ENCODE assay signal across 1 cellular context in the genomic region with DNA sequence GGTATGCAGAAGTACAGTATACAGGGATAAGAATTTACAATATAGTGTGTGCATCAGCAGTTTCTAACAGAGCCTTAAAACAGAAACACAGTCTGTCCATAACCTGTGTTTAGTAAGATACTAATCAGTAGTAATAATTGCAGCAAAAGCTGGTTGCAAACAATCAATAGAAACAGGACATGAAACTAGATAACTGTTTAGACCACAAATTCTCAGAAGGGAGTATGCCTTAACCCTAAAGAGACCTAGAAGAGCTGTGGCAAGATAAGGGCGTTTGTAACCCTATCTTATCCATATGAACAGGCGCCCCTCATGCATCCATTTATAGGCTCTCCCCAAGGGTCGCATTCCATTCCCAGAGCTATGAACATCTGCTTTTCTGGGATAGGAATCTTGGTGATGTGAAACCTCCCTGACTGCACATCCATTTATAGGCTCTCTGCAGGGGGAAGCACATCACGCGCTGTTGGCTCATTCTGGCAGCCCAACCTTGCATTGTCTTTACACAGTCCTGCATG.
TF ChIP-seq lines count a peak whose summit lies in the region.
"Not testable (repeated sequence)": the region's sequence is repeated elsewhere in the genome, so short reads cannot be mapped to it uniquely, and the experiment has no call there.

No MANE protein-coding gene starts in this region.

TF ChIP-seq in K562, 482 proteins besides CTCF, POLR2A, EP300 and RAD21 (continued from another document and continues in another):
- peak; percentile 84; the same call in 1 of the 2 replicates for TF ChIP-seq ZBTB2 (IDR thresholded peaks at IDR 0.05)
- peak in 1 of 2 experiments; percentile 95; a peak in 2 of 4 replicates for TF ChIP-seq MLLT1 (IDR thresholded peaks at IDR 0.05)
- TF ChIP-seq, protein P1, sequence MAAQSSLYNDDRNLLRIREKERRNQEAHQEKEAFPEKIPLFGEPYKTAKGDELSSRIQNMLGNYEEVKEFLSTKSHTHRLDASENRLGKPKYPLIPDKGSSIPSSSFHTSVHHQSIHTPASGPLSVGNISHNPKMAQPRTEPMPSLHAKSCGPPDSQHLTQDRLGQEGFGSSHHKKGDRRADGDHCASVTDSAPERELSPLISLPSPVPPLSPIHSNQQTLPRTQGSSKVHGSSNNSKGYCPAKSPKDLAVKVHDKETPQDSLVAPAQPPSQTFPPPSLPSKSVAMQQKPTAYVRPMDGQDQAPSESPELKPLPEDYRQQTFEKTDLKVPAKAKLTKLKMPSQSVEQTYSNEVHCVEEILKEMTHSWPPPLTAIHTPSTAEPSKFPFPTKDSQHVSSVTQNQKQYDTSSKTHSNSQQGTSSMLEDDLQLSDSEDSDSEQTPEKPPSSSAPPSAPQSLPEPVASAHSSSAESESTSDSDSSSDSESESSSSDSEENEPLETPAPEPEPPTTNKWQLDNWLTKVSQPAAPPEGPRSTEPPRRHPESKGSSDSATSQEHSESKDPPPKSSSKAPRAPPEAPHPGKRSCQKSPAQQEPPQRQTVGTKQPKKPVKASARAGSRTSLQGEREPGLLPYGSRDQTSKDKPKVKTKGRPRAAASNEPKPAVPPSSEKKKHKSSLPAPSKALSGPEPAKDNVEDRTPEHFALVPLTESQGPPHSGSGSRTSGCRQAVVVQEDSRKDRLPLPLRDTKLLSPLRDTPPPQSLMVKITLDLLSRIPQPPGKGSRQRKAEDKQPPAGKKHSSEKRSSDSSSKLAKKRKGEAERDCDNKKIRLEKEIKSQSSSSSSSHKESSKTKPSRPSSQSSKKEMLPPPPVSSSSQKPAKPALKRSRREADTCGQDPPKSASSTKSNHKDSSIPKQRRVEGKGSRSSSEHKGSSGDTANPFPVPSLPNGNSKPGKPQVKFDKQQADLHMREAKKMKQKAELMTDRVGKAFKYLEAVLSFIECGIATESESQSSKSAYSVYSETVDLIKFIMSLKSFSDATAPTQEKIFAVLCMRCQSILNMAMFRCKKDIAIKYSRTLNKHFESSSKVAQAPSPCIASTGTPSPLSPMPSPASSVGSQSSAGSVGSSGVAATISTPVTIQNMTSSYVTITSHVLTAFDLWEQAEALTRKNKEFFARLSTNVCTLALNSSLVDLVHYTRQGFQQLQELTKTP (IDR thresholded peaks at IDR 0.05; ENCODE audit: low read depth in 1 of 2, partially characterized antibody in 2 of 2) = peak in 1 of 2 experiments; percentile 66
- TF ChIP-seq MAFG (tag; conservative IDR thresholded peaks at IDR 0.05) = peak; percentile 51
- TF ChIP-seq, protein P2, sequence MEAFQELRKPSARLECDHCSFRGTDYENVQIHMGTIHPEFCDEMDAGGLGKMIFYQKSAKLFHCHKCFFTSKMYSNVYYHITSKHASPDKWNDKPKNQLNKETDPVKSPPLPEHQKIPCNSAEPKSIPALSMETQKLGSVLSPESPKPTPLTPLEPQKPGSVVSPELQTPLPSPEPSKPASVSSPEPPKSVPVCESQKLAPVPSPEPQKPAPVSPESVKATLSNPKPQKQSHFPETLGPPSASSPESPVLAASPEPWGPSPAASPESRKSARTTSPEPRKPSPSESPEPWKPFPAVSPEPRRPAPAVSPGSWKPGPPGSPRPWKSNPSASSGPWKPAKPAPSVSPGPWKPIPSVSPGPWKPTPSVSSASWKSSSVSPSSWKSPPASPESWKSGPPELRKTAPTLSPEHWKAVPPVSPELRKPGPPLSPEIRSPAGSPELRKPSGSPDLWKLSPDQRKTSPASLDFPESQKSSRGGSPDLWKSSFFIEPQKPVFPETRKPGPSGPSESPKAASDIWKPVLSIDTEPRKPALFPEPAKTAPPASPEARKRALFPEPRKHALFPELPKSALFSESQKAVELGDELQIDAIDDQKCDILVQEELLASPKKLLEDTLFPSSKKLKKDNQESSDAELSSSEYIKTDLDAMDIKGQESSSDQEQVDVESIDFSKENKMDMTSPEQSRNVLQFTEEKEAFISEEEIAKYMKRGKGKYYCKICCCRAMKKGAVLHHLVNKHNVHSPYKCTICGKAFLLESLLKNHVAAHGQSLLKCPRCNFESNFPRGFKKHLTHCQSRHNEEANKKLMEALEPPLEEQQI (IDR thresholded peaks at IDR 0.05) = peak; percentile 36; the same call in 1 of the 2 replicates
- peak; percentile 77; the same call in 1 of the 2 replicates for TF ChIP-seq CC2D1A (IDR thresholded peaks at IDR 0.05)
- TF ChIP-seq, protein P3, sequence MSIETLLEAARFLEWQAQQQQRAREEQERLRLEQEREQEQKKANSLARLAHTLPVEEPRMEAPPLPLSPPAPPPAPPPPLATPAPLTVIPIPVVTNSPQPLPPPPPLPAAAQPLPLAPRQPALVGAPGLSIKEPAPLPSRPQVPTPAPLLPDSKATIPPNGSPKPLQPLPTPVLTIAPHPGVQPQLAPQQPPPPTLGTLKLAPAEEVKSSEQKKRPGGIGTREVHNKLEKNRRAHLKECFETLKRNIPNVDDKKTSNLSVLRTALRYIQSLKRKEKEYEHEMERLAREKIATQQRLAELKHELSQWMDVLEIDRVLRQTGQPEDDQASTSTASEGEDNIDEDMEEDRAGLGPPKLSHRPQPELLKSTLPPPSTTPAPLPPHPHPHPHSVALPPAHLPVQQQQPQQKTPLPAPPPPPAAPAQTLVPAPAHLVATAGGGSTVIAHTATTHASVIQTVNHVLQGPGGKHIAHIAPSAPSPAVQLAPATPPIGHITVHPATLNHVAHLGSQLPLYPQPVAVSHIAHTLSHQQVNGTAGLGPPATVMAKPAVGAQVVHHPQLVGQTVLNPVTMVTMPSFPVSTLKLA (conservative IDR thresholded peaks at IDR 0.05) = peak in 1 of 2 experiments; percentile 65; a peak in 1 of 4 replicates
- peak; percentile 88 to 92 for TF ChIP-seq KDM1A (IDR thresholded peaks at IDR 0.05)
- TF ChIP-seq MBD2 (IDR thresholded peaks at IDR 0.05; ENCODE audit: borderline replicate concordance, low read depth) = peak; percentile 51; the same call in 1 of the 2 replicates
- 0 out of 2 replicates have a peak, but pooled peaks have one; percentile 38 for TF ChIP-seq LEF1 (IDR thresholded peaks at IDR 0.05)
- peak; percentile 93 for TF ChIP-seq CTBP1 (IDR thresholded peaks at IDR 0.05; ENCODE audit: borderline replicate concordance)
- TF ChIP-seq NFIC (IDR thresholded peaks at IDR 0.05) = peak; percentile 83
- not testable (repeated sequence) for TF ChIP-seq ATF1 (CRISPR knock-in tag; IDR thresholded peaks at IDR 0.05); FOXM1 (CRISPR knock-in tag; IDR thresholded peaks at IDR 0.05; ENCODE audit: low read depth); TOE1 (CRISPR knock-in tag; IDR thresholded peaks at IDR 0.05; ENCODE audit: borderline replicate concordance, low read depth); ID3 (CRISPR knock-in tag; IDR thresholded peaks at IDR 0.05)
- peak; percentile 55 for TF ChIP-seq ATF1 (tag; IDR thresholded peaks at IDR 0.05)
- TF ChIP-seq TEAD1 (CRISPR knock-in tag; IDR thresholded peaks at IDR 0.05) = peak; percentile 54 to 68; a peak in 3 of 4 replicates
- TF ChIP-seq MEF2A (IDR thresholded peaks at IDR 0.05; ENCODE audit: control insufficient read depth, low read depth, low read length) = peak; percentile 69; the same call in 1 of the 2 replicates
- TF ChIP-seq TRIM28 (IDR thresholded peaks at IDR 0.05) = peak; percentile 81
- TF ChIP-seq FOXM1 (IDR thresholded peaks at IDR 0.05; ENCODE audit: low read depth) = peak; percentile 76; the same call in 1 of the 2 replicates
- TF ChIP-seq, protein P4, sequence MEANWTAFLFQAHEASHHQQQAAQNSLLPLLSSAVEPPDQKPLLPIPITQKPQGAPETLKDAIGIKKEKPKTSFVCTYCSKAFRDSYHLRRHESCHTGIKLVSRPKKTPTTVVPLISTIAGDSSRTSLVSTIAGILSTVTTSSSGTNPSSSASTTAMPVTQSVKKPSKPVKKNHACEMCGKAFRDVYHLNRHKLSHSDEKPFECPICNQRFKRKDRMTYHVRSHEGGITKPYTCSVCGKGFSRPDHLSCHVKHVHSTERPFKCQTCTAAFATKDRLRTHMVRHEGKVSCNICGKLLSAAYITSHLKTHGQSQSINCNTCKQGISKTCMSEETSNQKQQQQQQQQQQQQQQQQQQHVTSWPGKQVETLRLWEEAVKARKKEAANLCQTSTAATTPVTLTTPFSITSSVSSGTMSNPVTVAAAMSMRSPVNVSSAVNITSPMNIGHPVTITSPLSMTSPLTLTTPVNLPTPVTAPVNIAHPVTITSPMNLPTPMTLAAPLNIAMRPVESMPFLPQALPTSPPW (CRISPR knock-in tag; IDR thresholded peaks at IDR 0.05) = peak; percentile 45
- TF ChIP-seq ZBTB11 (CRISPR knock-in tag; IDR thresholded peaks at IDR 0.05) = peak in 1 of 3 experiments; percentile 68; a peak in 2 of 6 replicates
- TF ChIP-seq ATF7 (IDR thresholded peaks at IDR 0.05) = peak; percentile 39
- TF ChIP-seq NCOA1 (IDR thresholded peaks at IDR 0.05; ENCODE audit: low read depth) = peak; percentile 83; the same call in 1 of the 2 replicates
- TF ChIP-seq FOXK2 (conservative IDR thresholded peaks at IDR 0.05 in 1 of 2, IDR thresholded peaks at IDR 0.05 in 1 of 2; ENCODE audit: low read depth in 2 of 2) = 0 out of 4 replicates have a peak, but pooled peaks of 1 of the 2 experiments have one; percentile 37
- peak; percentile 85 for TF ChIP-seq ZNF316 (IDR thresholded peaks at IDR 0.05)
- TF ChIP-seq ARNT (IDR thresholded peaks at IDR 0.05) = peak in 1 of 2 experiments; percentile 70; a peak in 2 of 4 replicates
- TF ChIP-seq TOE1 (IDR thresholded peaks at IDR 0.05; ENCODE audit: borderline replicate concordance) = peak; percentile 15; the same call in 1 of the 2 replicates
- peak in 1 of 2 experiments; percentile 72; a peak in 1 of 4 replicates for TF ChIP-seq NONO (IDR thresholded peaks at IDR 0.05; ENCODE audit: low read depth in 2 of 2, low read length in 1 of 2)
- TF ChIP-seq GATA2 (CRISPR knock-in tag; IDR thresholded peaks at IDR 0.05) = peak; percentile 64
- TF ChIP-seq MTA2 (IDR thresholded peaks at IDR 0.05; ENCODE audit: low read depth) = peak; percentile 88
- peak; percentile 86 for TF ChIP-seq DMBX1 (CRISPR knock-in tag; IDR thresholded peaks at IDR 0.05; ENCODE audit: borderline replicate concordance)
- peak; percentile 71 for TF ChIP-seq ADNP (tag; IDR thresholded peaks at IDR 0.05)
- 0 out of 2 replicates have a peak, but pooled peaks have one; percentile 29 for TF ChIP-seq HLTF (IDR thresholded peaks at IDR 0.05)
- peak; percentile 81 for TF ChIP-seq ID3 (tag; IDR thresholded peaks at IDR 0.05)
